21 cellular contexts compared by ENCODE assay signal in the genomic region with DNA sequence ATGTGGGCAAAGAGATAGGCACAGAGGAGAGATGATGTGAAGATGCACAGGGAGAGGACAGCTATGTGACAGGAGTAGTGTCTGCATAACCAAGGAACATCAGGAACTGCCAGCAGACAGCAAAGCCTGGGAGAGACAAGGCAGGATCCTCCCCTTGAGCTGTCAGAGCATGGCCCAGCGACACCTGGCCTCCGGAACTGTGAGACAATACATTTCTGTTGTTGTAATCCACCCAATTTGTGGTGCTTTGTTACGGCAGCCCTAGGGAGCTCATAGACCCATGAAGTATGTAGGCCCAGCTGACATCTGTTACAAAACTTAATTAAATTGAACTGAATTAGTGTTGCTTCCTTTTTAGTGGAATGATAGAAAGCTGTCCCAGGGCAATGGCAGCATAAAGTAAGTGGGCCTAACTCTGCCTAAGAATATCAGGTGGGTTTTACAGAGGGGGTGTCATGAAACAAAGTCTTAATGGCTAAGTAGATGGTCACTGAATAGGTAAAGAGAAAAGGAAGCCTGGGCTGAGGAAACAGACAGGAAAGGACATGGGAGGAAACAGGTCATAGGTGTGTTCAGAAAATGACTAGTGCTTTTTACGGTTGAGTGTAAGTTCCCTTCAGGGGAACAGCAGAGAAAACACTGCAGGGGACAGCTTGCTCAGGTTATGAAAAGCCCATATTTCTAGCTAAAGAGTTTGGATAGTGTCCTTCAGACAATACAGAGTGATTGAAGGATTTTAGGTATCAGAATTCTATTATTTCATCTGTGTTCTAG. TPM values are rescaled to one million over a fixed set of nuclear protein-coding genes. Genes with fewer than 3 reads are reported as not detected.
DNase-seq lines count a peak whose midpoint lies in the region; ATAC-seq, FAIRE-seq and TF ChIP-seq lines count a peak whose summit lies in the region.
"Had no signal": no experiment of that assay in that cellular context is flagged by ENCODE, and none has a peak within 500 bp of the region (broad histone marks: within the 10 kb centered on the region; RNA-seq: fewer than 3 reads in every experiment).

No MANE protein-coding gene starts in this region.

- FAIRE-seq in keratinocyte (lab: Jason Lieb, UNC), result peak; percentile 51
- FAIRE-seq: HepG2 had no signal

- H3K4me2 ChIP-seq in keratinocyte (ENCODE audit: control insufficient read depth, extremely low read depth, insufficient read depth, low read depth, low read length), result no peak overlapping the region
- H3K4me2 ChIP-seq: BLaER1, KMS-11 had no signal

- H3K9me1 ChIP-seq in keratinocyte (ENCODE audit: control insufficient read depth, extremely low read depth, insufficient read depth, low read length), result no peaks in the 10 kb centered on the region

- H3K27ac Mint-ChIP-seq in Caco-2 (ENCODE audit: unreplicated experiment), result no peak overlapping the region

- no peak overlapping the region for H3K27ac ChIP-seq in keratinocyte (ENCODE audit: control insufficient read depth, insufficient read depth, low read length)
- H3K27ac ChIP-seq: 22Rv1, BLaER1, KMS-11, RWPE1 had no signal

- DNase-seq in NCI-H1436 (lab: John Stamatoyannopoulos, UW) (peak; percentile 28), NCI-H1436 treated with DMSO at 0.1 percent for 48 hours (lab: John Stamatoyannopoulos, UW) (no peak), D341Med (ENCODE audit: low spot score) (peak; percentile 53), NCI-H69 (lab: John Stamatoyannopoulos, UW) (peak; percentile 73), keratinocyte (ENCODE audit: low read depth, low spot score) (no peak), Caco-2 (no peak), NCI-H2081 (lab: John Stamatoyannopoulos, UW) (no peak)
- DNase-seq: DMS153; EL; MM.1S; NCI-H1105; NCI-H2029; NK-92 treated with Interleukin-12 subunit alpha and Interleukin-12 subunit beta, amount 100 ng/mL, for 24 hours had no signal

- no peak overlapping the region for H3K4me3 ChIP-seq in keratinocyte (ENCODE audit: control insufficient read depth in 2 of 3, extremely low read depth in 1 of 3, insufficient read depth in 2 of 3, low read depth in 1 of 3, low read length in 3 of 3)
- H3K4me3 ChIP-seq in Caco-2 (ENCODE audit: low read depth, low read length), result no peak overlapping the region
- H3K4me3 ChIP-seq: BLaER1, HAP-1 had no signal

- H3K79me2 ChIP-seq in keratinocyte (ENCODE audit: control insufficient read depth, insufficient read depth, low read length), result no peaks in the 10 kb centered on the region

- no peaks in the 10 kb centered on the region for H3K9me3 Mint-ChIP-seq in Caco-2 (ENCODE audit: unreplicated experiment)

- intact Hi-C loops in Caco-2 (cut with micrococcal nuclease; ENCODE audit: unreplicated experiment), result no loop called here

- dilution Hi-C loops in keratinocyte (cut with MboI; ENCODE audit: extremely low pct_ligation_motif_present, low sequenced_read_pairs), result no loop called here

- H3K36me3 ChIP-seq in keratinocyte (ENCODE audit: control insufficient read depth in 2 of 2, extremely low read depth in 1 of 2, insufficient read depth in 2 of 2, low read length in 2 of 2), result no peaks in the 10 kb centered on the region
- H3K36me3 ChIP-seq in Caco-2 (ENCODE audit: control insufficient read depth, insufficient read depth, low read length), result no peaks in the 10 kb centered on the region
- H3K36me3 ChIP-seq: BLaER1, HAP-1 had no signal

- no peak overlapping the region for H3K4me3 Mint-ChIP-seq in Caco-2 (ENCODE audit: unreplicated experiment)

- H3K4me1 Mint-ChIP-seq in Caco-2 (ENCODE audit: low read depth, unreplicated experiment), result no peaks in the 10 kb centered on the region

- POLR2A ChIA-PET in Caco-2 (lab: Charles Lee), result no interaction called here

- H3K36me3 Mint-ChIP-seq in Caco-2 (ENCODE audit: insufficient read depth, unreplicated experiment), result no peaks in the 10 kb centered on the region

- H3K27me3 Mint-ChIP-seq in Caco-2 (ENCODE audit: insufficient read depth, unreplicated experiment), result peaks cover 10% of the 10 kb centered on the region

- TF ChIP-seq CTCF in keratinocyte (optimal IDR thresholded peaks at IDR 0.05 in 1 of 3, IDR thresholded peaks at IDR 0.05 in 1 of 3, conservative IDR thresholded peaks at IDR 0.05 in 1 of 3; ENCODE audit: extremely low read depth in 1 of 3, insufficient read depth in 2 of 3, low read length in 3 of 3) (no peak), Caco-2 (IDR thresholded peaks at IDR 0.05; ENCODE audit: insufficient read depth in 1 of 2, low read depth in 1 of 2, low read length in 1 of 2, severe bottlenecking in 1 of 2, unreplicated experiment in 1 of 2) (no peak)

- no peak overlapping the region for H2AFZ ChIP-seq in keratinocyte (ENCODE audit: control insufficient read depth, low read length)

- H3K4me1 ChIP-seq in keratinocyte (ENCODE audit: control insufficient read depth, extremely low read depth, insufficient read depth, low read length), result peaks cover 23% of the 10 kb centered on the region
- H3K4me1 ChIP-seq in Caco-2, result no peaks in the 10 kb centered on the region
- H3K4me1 ChIP-seq: BLaER1, HAP-1 had no signal

- H4K20me1 ChIP-seq in keratinocyte (ENCODE audit: control insufficient read depth, extremely low read depth, insufficient read depth, low read length), result no peaks in the 10 kb centered on the region
- H4K20me1 ChIP-seq: BLaER1 had no signal

- CTCF ChIA-PET in Caco-2 (lab: Charles Lee), result no interaction called here

- no peaks in the 10 kb centered on the region for H3K27me3 ChIP-seq in keratinocyte (ENCODE audit: control insufficient read depth, extremely low read depth, insufficient read depth, low read length)
- peaks cover 1% of the 10 kb centered on the region for H3K27me3 ChIP-seq in Caco-2 (replicated peaks; ENCODE audit: control insufficient read depth, insufficient read depth, low read length)
- H3K27me3 ChIP-seq: BLaER1 had no signal

- no peak overlapping the region for H3K9ac ChIP-seq in keratinocyte (ENCODE audit: control insufficient read depth, extremely low read depth, insufficient read depth, low read length)
- H3K9ac ChIP-seq: BLaER1, KMS-11 had no signal

- no TSS peak for BruUV-seq in Caco-2 (replicated peaks; lab: Mats Ljungman, UMichigan)

- H3K9me3 ChIP-seq in keratinocyte (ENCODE audit: control insufficient read depth, low read depth, low read length) (no peaks in the 10 kb centered on the region), Caco-2 (no peaks in the 10 kb centered on the region)
- H3K9me3 ChIP-seq: BLaER1, HAP-1 had no signal

- no peak for ATAC-seq in GM21526 (IDR thresholded peaks at IDR 0.05; ENCODE audit: low FRiP score, unreplicated experiment)
- ATAC-seq: HepG2 had no signal

RNA-seq across cellular contexts. Expression of a gene that starts 24.8 kb away (rescaled TPM):
- polyA plus RNA-seq in keratinocyte, result 1.4 to 2.1 TPM (median 1.6 TPM) in 3 replicates
- polyA plus RNA-seq in keratinocyte (2011; ENCODE audit: low read depth), result 1.8 TPM
- polyA plus RNA-seq in keratinocyte (2011; cell fraction: cytosol; rRNA removed), result 1.1 and 1.8 TPM in 2 replicates
- 2.2 and 2.4 TPM in 2 replicates for polyA plus RNA-seq in keratinocyte (2011; cell fraction: nucleus; rRNA removed)
- 1.3 and 2.9 TPM in 2 replicates for polyA plus RNA-seq in keratinocyte (2012; ENCODE audit: low replicate concordance)
- polyA minus RNA-seq in keratinocyte, result 1.2 to 1.8 TPM (median 1.7 TPM) in 3 replicates
- polyA minus RNA-seq in keratinocyte (2011; cell fraction: cytosol; rRNA and poly(A)+ RNA removed), result 6.7 TPM
- 4.0 and 6.3 TPM in 2 replicates for polyA minus RNA-seq in keratinocyte (2011; cell fraction: nucleus; rRNA and poly(A)+ RNA removed)
- total RNA-seq in Caco-2 (2022), result 0.91 and 1.3 TPM in 2 replicates
- total RNA-seq: HepG2, NCI-H460 had no signal
- polyA plus RNA-seq: HepG2 had no signal

Comparison
In these comparisons a context has a peak if more than half of its experiments do, and no peak if none do; other contexts are left out.
1. DNase-seq: peak in NCI-H1436 (single experiment), D341Med (single experiment) and NCI-H69 (single experiment); none in NCI-H1436 treated with DMSO at 0.1 percent for 48 hours (single experiment), keratinocyte (single experiment), Caco-2 (0 of 2) and NCI-H2081 (0 of 2).